In the genomic region with DNA sequence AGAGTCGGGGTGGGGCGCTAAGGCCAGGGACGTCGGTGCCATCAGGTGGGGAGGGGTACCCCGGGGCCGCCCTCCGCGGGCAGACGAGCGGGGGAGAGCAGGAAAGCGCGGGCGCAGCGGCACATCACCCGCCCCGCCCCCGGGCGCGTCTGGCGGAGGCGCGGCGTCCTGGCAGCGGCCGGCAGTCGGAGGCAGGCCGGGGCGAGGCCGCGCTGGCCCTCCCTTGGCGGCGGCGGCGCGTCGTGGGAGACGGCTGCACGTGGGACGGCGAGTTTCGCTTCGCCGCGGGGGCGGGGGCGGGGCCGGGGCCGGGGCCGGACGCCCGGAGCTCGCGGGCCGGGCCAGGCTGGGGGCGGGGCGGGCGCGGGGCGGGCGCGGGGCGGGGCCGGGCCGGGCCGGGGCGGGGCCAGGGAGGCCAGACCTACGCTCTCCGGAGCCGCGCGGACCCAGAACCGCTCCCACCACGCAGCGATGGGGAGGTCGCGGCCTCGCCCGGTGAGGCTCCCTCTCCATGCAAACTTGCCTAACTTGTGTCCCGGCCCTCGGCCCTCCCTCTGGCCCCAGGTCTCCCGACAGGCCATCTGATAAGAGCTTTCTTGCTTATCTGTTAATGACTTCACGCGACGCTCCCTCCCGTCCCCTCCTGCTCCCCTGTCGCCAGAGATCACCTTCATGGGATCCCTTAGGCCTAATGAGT, we compare ENCODE assay signal across 1 cellular context.
TF ChIP-seq lines count a peak whose summit lies in the region.

No MANE protein-coding gene starts in this region.

TF ChIP-seq in HEK293, 187 proteins besides CTCF, POLR2A, EP300 and RAD21 (continued from another document):
- TF ChIP-seq ZNF335 (tag by site-specific recombination; conservative IDR thresholded peaks at IDR 0.05) (0 out of 2 replicates have a peak, but pooled peaks have one; percentile 36), ZNF521 (tag by site-specific recombination; IDR thresholded peaks at IDR 0.05) (no peak), SP7 (tag by site-specific recombination; IDR thresholded peaks at IDR 0.05) (peak; percentile 27; the same call in 1 of the 2 replicates), ZIC2 (tag by site-specific recombination; IDR thresholded peaks at IDR 0.05) (peak; percentile 69), ZNF654 (tag by site-specific recombination; IDR thresholded peaks at IDR 0.05; ENCODE audit: low read depth) (no peak), ZNF610 (tag by site-specific recombination; IDR thresholded peaks at IDR 0.05; ENCODE audit: borderline replicate concordance) (0 out of 2 replicates have a peak, but pooled peaks have one; percentile 59), ZNF138 (tag by site-specific recombination; IDR thresholded peaks at IDR 0.05; ENCODE audit: borderline replicate concordance) (no peak), ZNF629 (tag by site-specific recombination; IDR thresholded peaks at IDR 0.05) (0 out of 2 replicates have a peak, but pooled peaks have one; percentile 16), SP3 (tag by site-specific recombination; IDR thresholded peaks at IDR 0.05) (peak; percentile 4; the same call in 1 of the 2 replicates)
- TF ChIP-seq, protein P1, sequence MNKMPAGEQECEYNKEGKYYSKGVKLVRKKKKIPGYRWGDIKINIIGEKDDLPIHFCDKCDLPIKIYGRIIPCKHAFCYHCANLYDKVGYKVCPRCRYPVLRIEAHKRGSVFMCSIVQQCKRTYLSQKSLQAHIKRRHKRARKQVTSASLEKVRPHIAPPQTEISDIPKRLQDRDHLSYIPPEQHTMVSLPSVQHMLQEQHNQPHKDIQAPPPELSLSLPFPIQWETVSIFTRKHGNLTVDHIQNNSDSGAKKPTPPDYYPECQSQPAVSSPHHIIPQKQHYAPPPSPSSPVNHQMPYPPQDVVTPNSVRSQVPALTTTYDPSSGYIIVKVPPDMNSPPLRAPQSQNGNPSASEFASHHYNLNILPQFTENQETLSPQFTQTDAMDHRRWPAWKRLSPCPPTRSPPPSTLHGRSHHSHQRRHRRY (tag by site-specific recombination; IDR thresholded peaks at IDR 0.05): no peak
TF ChIP-seq in HEK293: peak in this region for 15.
